In genomic region chrX:1425381-1425780, GRCh38 we compare ENCODE assay signal across 1 cellular context.
TF ChIP-seq lines count a peak whose summit lies in the region.

No MANE protein-coding gene starts in this region.

TF ChIP-seq in HepG2, 621 proteins besides CTCF, POLR2A, EP300 and RAD21:
- peak; percentile 28; the same call in 1 of the 2 replicates for TF ChIP-seq POLR2G (IDR thresholded peaks at IDR 0.05; ENCODE audit: low read depth, low read length)
- no peak for TF ChIP-seq NR2C2 (CRISPR knock-in tag; IDR thresholded peaks at IDR 0.05; ENCODE audit: borderline replicate concordance)
